Comparison of ENCODE assay signal across 24 cellular contexts in genomic region chr12:2578191-2578590, GRCh38.
A peak's percentile ranks its signal among the peaks of the same experiment; 100 is the strongest.
DNase-seq lines count a peak whose midpoint lies in the region; ATAC-seq and TF ChIP-seq lines count a peak whose summit lies in the region.
"Had no signal": no experiment of that assay in that cellular context is flagged by ENCODE, and none has a peak within 500 bp of the region (broad histone marks: within the 10 kb centered on the region; RNA-seq: fewer than 3 reads in every experiment).

No MANE protein-coding gene starts in this region.

- H4K20me1 ChIP-seq in neural progenitor cell (ENCODE audit: low read depth): no peaks in the 10 kb centered on the region
- H4K20me1 ChIP-seq: BLaER1 had no signal

- H3K27me3 ChIP-seq in right cardiac atrium (ENCODE audit: control insufficient read depth, insufficient read depth) (no peaks in the 10 kb centered on the region), neural progenitor cell (peaks cover 29% of the 10 kb centered on the region), BE2C (peaks cover 20% of the 10 kb centered on the region)

- TF ChIP-seq CTCF in neural progenitor cell (IDR thresholded peaks at IDR 0.05): no peak
- TF ChIP-seq CTCF in BE2C (IDR thresholded peaks at IDR 0.05; ENCODE audit: low read depth, low read length): no peak

- H3K9me3 ChIP-seq in right cardiac atrium (ENCODE audit: control insufficient read depth, low read length) (no peaks in the 10 kb centered on the region), neural progenitor cell (ENCODE audit: low read depth) (no peaks in the 10 kb centered on the region), BE2C (no peaks in the 10 kb centered on the region)
- H3K9me3 ChIP-seq: A549, BLaER1 had no signal

- no peak overlapping the region for H2AFZ ChIP-seq in neural progenitor cell (replicated peaks)

- no peak overlapping the region for H3K27ac ChIP-seq in right cardiac atrium (ENCODE audit: low read length)
- H3K27ac ChIP-seq in neural progenitor cell: no peak overlapping the region
- H3K27ac ChIP-seq: 22Rv1, A549, BLaER1 had no signal

- no peaks in the 10 kb centered on the region for H3K4me1 ChIP-seq in right cardiac atrium (ENCODE audit: control insufficient read depth, insufficient read depth, low read length)
- no peaks in the 10 kb centered on the region for H3K4me1 ChIP-seq in neural progenitor cell
- H3K4me1 ChIP-seq in BE2C: no peaks in the 10 kb centered on the region

- H3K4me3 ChIP-seq in right cardiac atrium (ENCODE audit: low read length) (no peak overlapping the region), neural progenitor cell (no peak overlapping the region), BE2C (ENCODE audit: low read depth, low read length) (no peak overlapping the region)
- H3K4me3 ChIP-seq: A549, BLaER1, GM12878 had no signal

- H3F3A ChIP-seq in neural progenitor cell (ENCODE audit: low read depth): no peaks in the 10 kb centered on the region

- peaks cover 5% of the 10 kb centered on the region for H3K4me1 Mint-ChIP-seq in neural progenitor cell
- no peaks in the 10 kb centered on the region for H3K4me1 Mint-ChIP-seq in activated T-helper 17 cell treated with anti-CD3 and anti-CD28 coated beads, Interleukin-2, amount 50 U/mL, for 72 hours
- H3K4me1 Mint-ChIP-seq: CD4-positive, CD25-positive, alpha-beta regulatory T cell had no signal

- intact Hi-C loops in cardiac septum (cut with DNase I) (no loop called here), right cardiac atrium (cut with DNase I) (no loop called here)

- H3K9ac ChIP-seq in neural progenitor cell: no peak overlapping the region
- H3K9ac ChIP-seq: BLaER1 had no signal

- H3K79me2 ChIP-seq in neural progenitor cell (ENCODE audit: low read depth): no peaks in the 10 kb centered on the region

- 89% methylated on average over 10 of the region's 10 CpGs for WGBS in right cardiac atrium

- H3K36me3 ChIP-seq in neural progenitor cell (no peaks in the 10 kb centered on the region), BE2C (no peaks in the 10 kb centered on the region)
- H3K36me3 ChIP-seq: BLaER1 had no signal

- no peak overlapping the region for H3K4me2 ChIP-seq in neural progenitor cell
- H3K4me2 ChIP-seq: A549, BLaER1 had no signal

- H3K27ac Mint-ChIP-seq in neural progenitor cell: peak overlapping the region; percentile 86
- H3K27ac Mint-ChIP-seq in activated T-helper 17 cell treated with anti-CD3 and anti-CD28 coated beads, Interleukin-2, amount 50 U/mL, for 72 hours: no peak overlapping the region
- H3K27ac Mint-ChIP-seq: B cell; CD14-positive monocyte; CD4-positive, alpha-beta memory T cell; CD4-positive, CD25-positive, alpha-beta regulatory T cell had no signal

- H3K4me3 Mint-ChIP-seq in neural progenitor cell: peak overlapping the region; percentile 52
- no peak overlapping the region for H3K4me3 Mint-ChIP-seq in activated T-helper 17 cell treated with anti-CD3 and anti-CD28 coated beads, Interleukin-2, amount 50 U/mL, for 72 hours
- H3K4me3 Mint-ChIP-seq: B cell; CD14-positive monocyte; CD4-positive, alpha-beta memory T cell; CD4-positive, CD25-positive, alpha-beta regulatory T cell; CD8-positive, alpha-beta memory T cell had no signal

- DNase-seq in cardiac septum (ENCODE audit: low spot score): peak; percentile 66
- DNase-seq in right cardiac atrium: no peak
- DNase-seq in neural progenitor cell (ENCODE audit: low spot score): no peak
- DNase-seq in BE2C: no peak
- DNase-seq: AML-193; C1 segment of cervical spinal cord; CD4-positive, alpha-beta memory T cell; CD4-positive, CD25-positive, alpha-beta regulatory T cell; CD8-positive, alpha-beta memory T cell; COR-L47; DMS 273 treated with DMSO at 0.1 percent for 48 hours; DMS153; DMS53; DMS79; DND-41; EL; GDM1 had no signal

- H3K27me3 Mint-ChIP-seq in neural progenitor cell (ENCODE audit: insufficient read depth, low read depth): peaks cover 3% of the 10 kb centered on the region
- H3K27me3 Mint-ChIP-seq in activated T-helper 17 cell treated with anti-CD3 and anti-CD28 coated beads, Interleukin-2, amount 50 U/mL, for 72 hours: peaks cover 40% of the 10 kb centered on the region

- H3K36me3 Mint-ChIP-seq in neural progenitor cell: no peaks in the 10 kb centered on the region
- no peaks in the 10 kb centered on the region for H3K36me3 Mint-ChIP-seq in activated T-helper 17 cell treated with anti-CD3 and anti-CD28 coated beads, Interleukin-2, amount 50 U/mL, for 72 hours (ENCODE audit: low read depth)
- H3K36me3 Mint-ChIP-seq: CD14-positive monocyte; CD4-positive, alpha-beta memory T cell; CD4-positive, CD25-positive, alpha-beta regulatory T cell; CD8-positive, alpha-beta memory T cell had no signal

- no peak for ATAC-seq in right cardiac atrium
- no peak for ATAC-seq in activated T-helper 17 cell treated with anti-CD3 and anti-CD28 coated beads, Interleukin-2, amount 50 U/mL, for 72 hours (replicated peaks)
- ATAC-seq: A549, GM12878 had no signal

- no peaks in the 10 kb centered on the region for H3K9me3 Mint-ChIP-seq in neural progenitor cell
- H3K9me3 Mint-ChIP-seq in activated T-helper 17 cell treated with anti-CD3 and anti-CD28 coated beads, Interleukin-2, amount 50 U/mL, for 72 hours: no peaks in the 10 kb centered on the region
- H3K9me3 Mint-ChIP-seq: CD14-positive monocyte; CD8-positive, alpha-beta memory T cell had no signal
